In the genomic region with DNA sequence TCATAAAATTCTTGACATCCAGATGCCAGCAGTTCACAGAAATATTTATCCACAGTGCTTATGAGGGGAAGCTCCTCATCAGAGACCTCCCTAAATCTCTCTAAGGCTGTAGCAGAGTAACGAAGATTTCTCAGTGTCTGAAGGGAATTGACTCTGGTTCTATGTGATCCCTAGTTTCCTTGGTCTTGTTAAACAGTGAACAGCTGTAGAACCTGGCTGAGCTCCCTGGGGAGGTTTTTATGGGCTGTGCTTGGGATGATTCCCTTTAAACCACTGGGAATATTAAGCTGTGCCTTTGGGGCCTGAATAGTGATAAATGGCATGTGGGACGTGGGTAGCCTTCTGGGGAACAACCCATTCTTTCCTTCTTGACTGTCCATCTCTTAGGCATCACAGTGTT, we compare ENCODE assay signal across 1 cellular context.
TF ChIP-seq lines count a peak whose summit lies in the region.

No MANE protein-coding gene starts in this region.

TF ChIP-seq in GM23338, 12 proteins besides CTCF, POLR2A, EP300 and RAD21 (continued from another document):
- TF ChIP-seq, protein P1, sequence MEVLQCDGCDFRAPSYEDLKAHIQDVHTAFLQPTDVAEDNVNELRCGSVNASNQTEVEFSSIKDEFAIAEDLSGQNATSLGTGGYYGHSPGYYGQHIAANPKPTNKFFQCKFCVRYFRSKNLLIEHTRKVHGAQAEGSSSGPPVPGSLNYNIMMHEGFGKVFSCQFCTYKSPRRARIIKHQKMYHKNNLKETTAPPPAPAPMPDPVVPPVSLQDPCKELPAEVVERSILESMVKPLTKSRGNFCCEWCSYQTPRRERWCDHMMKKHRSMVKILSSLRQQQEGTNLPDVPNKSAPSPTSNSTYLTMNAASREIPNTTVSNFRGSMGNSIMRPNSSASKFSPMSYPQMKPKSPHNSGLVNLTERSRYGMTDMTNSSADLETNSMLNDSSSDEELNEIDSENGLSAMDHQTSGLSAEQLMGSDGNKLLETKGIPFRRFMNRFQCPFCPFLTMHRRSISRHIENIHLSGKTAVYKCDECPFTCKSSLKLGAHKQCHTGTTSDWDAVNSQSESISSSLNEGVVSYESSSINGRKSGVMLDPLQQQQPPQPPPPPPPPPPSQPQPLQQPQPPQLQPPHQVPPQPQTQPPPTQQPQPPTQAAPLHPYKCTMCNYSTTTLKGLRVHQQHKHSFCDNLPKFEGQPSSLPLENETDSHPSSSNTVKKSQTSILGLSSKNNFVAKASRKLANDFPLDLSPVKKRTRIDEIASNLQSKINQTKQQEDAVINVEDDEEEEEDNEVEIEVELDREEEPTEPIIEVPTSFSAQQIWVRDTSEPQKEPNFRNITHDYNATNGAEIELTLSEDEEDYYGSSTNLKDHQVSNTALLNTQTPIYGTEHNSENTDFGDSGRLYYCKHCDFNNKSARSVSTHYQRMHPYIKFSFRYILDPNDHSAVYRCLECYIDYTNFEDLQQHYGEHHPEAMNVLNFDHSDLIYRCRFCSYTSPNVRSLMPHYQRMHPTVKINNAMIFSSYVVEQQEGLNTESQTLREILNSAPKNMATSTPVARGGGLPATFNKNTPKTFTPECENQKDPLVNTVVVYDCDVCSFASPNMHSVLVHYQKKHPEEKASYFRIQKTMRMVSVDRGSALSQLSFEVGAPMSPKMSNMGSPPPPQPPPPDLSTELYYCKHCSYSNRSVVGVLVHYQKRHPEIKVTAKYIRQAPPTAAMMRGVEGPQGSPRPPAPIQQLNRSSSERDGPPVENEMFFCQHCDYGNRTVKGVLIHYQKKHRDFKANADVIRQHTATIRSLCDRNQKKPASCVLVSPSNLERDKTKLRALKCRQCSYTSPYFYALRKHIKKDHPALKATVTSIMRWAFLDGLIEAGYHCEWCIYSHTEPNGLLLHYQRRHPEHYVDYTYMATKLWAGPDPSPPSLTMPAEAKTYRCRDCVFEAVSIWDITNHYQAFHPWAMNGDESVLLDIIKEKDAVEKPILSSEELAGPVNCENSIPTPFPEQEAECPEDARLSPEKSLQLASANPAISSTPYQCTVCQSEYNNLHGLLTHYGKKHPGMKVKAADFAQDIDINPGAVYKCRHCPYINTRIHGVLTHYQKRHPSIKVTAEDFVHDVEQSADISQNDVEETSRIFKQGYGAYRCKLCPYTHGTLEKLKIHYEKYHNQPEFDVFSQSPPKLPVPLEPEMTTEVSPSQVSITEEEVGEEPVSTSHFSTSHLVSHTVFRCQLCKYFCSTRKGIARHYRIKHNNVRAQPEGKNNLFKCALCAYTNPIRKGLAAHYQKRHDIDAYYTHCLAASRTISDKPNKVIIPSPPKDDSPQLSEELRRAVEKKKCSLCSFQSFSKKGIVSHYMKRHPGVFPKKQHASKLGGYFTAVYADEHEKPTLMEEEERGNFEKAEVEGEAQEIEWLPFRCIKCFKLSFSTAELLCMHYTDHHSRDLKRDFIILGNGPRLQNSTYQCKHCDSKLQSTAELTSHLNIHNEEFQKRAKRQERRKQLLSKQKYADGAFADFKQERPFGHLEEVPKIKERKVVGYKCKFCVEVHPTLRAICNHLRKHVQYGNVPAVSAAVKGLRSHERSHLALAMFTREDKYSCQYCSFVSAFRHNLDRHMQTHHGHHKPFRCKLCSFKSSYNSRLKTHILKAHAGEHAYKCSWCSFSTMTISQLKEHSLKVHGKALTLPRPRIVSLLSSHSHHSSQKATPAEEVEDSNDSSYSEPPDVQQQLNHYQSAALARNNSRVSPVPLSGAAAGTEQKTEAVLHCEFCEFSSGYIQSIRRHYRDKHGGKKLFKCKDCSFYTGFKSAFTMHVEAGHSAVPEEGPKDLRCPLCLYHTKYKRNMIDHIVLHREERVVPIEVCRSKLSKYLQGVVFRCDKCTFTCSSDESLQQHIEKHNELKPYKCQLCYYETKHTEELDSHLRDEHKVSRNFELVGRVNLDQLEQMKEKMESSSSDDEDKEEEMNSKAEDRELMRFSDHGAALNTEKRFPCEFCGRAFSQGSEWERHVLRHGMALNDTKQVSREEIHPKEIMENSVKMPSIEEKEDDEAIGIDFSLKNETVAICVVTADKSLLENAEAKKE (CRISPR knock-in tag; IDR thresholded peaks at IDR 0.05): no peak
- TF ChIP-seq STAT1 (IDR thresholded peaks at IDR 0.05; ENCODE audit: unreplicated experiment) (no peak), POLR2AphosphoS5 (IDR thresholded peaks at IDR 0.05; ENCODE audit: low read depth) (no peak), EZH2 (IDR thresholded peaks at IDR 0.05; ENCODE audit: low read depth, unreplicated experiment) (no peak), ZNF331 (CRISPR knock-in tag; IDR thresholded peaks at IDR 0.05; ENCODE audit: low read depth) (no peak), ZNF114 (CRISPR knock-in tag; IDR thresholded peaks at IDR 0.05) (no peak)
- TF ChIP-seq, protein P2, sequence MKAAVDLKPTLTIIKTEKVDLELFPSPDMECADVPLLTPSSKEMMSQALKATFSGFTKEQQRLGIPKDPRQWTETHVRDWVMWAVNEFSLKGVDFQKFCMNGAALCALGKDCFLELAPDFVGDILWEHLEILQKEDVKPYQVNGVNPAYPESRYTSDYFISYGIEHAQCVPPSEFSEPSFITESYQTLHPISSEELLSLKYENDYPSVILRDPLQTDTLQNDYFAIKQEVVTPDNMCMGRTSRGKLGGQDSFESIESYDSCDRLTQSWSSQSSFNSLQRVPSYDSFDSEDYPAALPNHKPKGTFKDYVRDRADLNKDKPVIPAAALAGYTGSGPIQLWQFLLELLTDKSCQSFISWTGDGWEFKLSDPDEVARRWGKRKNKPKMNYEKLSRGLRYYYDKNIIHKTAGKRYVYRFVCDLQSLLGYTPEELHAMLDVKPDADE (IDR thresholded peaks at IDR 0.05): no peak
TF ChIP-seq in GM23338: peak in this region for 0.
